1 cellular context compared by ENCODE assay signal in the genomic region with DNA sequence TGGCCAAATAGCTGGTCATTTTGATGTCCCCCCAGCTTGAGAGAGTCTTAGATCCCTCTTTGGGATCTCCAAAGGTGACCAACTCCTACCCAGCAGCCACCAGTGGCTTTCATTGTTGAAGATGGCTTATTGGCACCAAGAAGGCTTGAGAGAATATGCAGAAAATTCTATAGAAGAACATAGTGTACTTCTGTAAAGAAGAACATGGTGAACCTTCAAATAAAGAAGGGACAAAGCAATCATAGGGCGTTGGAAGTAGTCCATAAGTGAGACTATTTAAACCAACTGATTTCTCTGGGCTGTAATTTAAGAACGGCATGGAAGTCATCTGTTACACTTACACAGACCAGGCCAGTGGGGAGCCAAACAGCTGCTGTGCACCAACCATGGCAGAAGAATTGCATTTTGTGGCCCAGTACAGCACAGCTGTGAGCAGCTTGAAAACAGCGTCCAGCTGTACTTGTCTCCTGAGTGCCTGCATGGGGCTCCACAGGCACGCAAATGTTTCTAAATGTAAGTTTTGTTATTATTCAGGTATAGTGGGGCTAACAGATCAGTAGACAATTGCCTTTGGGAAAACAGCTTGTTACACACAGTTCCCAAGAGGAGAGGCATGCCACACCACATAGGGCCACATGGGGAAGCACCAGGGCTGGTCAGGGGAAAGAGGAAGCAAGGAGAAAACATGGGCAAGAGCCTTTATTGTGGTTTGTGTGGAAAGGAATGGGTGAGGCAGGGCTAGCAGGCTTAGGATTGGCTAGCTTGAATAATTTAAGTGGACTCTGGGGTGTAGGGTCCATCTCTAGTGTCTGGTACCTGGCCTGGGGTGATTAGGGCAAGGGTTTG.
TF ChIP-seq lines count a peak whose summit lies in the region.

No MANE protein-coding gene starts in this region.

TF ChIP-seq in IMR-90, 13 proteins besides CTCF, POLR2A, EP300 and RAD21 (continued from another document):
- TF ChIP-seq SMC3 (IDR thresholded peaks at IDR 0.05; ENCODE audit: low read depth, low read length), result no peak
- no peak for TF ChIP-seq CHD1 (IDR thresholded peaks at IDR 0.05; ENCODE audit: low read depth, low read length)
- TF ChIP-seq RFX5 (IDR thresholded peaks at IDR 0.05; ENCODE audit: low read depth, low read length), result no peak
- TF ChIP-seq, protein P1, sequence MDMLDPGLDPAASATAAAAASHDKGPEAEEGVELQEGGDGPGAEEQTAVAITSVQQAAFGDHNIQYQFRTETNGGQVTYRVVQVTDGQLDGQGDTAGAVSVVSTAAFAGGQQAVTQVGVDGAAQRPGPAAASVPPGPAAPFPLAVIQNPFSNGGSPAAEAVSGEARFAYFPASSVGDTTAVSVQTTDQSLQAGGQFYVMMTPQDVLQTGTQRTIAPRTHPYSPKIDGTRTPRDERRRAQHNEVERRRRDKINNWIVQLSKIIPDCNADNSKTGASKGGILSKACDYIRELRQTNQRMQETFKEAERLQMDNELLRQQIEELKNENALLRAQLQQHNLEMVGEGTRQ (IDR thresholded peaks at IDR 0.05; ENCODE audit: low read depth, low read length), result no peak
